8 cellular contexts compared by ENCODE assay signal in the genomic region with DNA sequence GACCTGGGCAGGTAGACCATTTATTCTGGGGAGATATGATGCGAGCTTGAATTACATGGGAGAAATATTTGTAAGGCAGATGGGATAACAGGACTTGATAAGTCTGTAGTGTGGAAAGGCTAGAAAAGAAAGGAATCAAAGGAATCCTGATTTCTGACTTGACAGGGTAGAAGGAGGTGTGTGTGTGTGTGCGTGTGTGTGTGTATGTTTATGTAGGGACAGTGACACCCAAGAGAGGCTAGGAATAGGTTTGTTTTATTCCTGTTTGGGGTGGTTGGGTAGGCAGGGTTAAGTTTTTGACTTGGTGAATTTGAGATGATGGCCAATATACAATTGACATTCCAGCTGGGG. TPM values are rescaled to one million over a fixed set of nuclear protein-coding genes. Genes with fewer than 3 reads are reported as not detected.
A peak's percentile ranks its signal among the peaks of the same experiment; 100 is the strongest.
DNase-seq lines count a peak whose midpoint lies in the region; ATAC-seq and TF ChIP-seq lines count a peak whose summit lies in the region.

No MANE protein-coding gene starts in this region.

- H3K36me3 ChIP-seq in A673 (ENCODE audit: insufficient read depth, low read length, poor library complexity, severe bottlenecking): no peaks in the 10 kb centered on the region
- H3K36me3 ChIP-seq in ascending aorta: no peaks in the 10 kb centered on the region

- no TSS peak for BruUV-seq in A673 (replicated peaks; lab: Mats Ljungman, UMichigan)

- TF ChIP-seq CTCF in A673 (conservative IDR thresholded peaks at IDR 0.05; ENCODE audit: low read depth, low read length) (no peak), ascending aorta (IDR thresholded peaks at IDR 0.05) (no peak), mesothelial cell of epicardium (IDR thresholded peaks at IDR 0.05; ENCODE audit: unreplicated experiment) (no peak)

- H3K4me1 ChIP-seq in A673 (ENCODE audit: insufficient read depth, low read length, poor library complexity, severe bottlenecking) (peaks cover 2% of the 10 kb centered on the region), ascending aorta (peaks cover 4 to 14% of the 10 kb centered on the region in 2 donors)

- H3K36me3 Mint-ChIP-seq in mesothelial cell of epicardium: no peaks in the 10 kb centered on the region

- CTCF ChIA-PET in A673 (lab: Charles Lee): no interaction called here

- H3K27ac ChIP-seq in A673 (ENCODE audit: low read depth, low read length, poor library complexity, severe bottlenecking) (no peak overlapping the region), ascending aorta (peak overlapping the region; percentile 78 to 95)

- H3K4me3 ChIP-seq in A673 (ENCODE audit: low read depth, low read length, poor library complexity, severe bottlenecking): peak overlapping the region; percentile 65
- H3K4me3 ChIP-seq in ascending aorta: peak overlapping the region; percentile 91 to 99

- intact Hi-C loops in A673 (cut with micrococcal nuclease; ENCODE audit: unreplicated experiment): no loop called here
- intact Hi-C loops in ascending aorta (cut with DNase I): loop anchor here (10.0 kb wide), 3 partner anchors 428 to 1658 kb away; no protein-coding TSS in a partner anchor

- peak overlapping the region; percentile 3 for H3K27ac Mint-ChIP-seq in mesothelial cell of epicardium

- H3K27me3 Mint-ChIP-seq in mesothelial cell of epicardium (ENCODE audit: low read depth): no peaks in the 10 kb centered on the region

- H3K4me1 Mint-ChIP-seq in mesothelial cell of epicardium: peaks cover 29% of the 10 kb centered on the region

- no peaks in the 10 kb centered on the region for H3K9me3 ChIP-seq in A673 (ENCODE audit: low read depth, low read length, poor library complexity, severe bottlenecking)
- H3K9me3 ChIP-seq in ascending aorta: no peaks in the 10 kb centered on the region

- no peaks in the 10 kb centered on the region for H3K9me3 Mint-ChIP-seq in mesothelial cell of epicardium

- no peak for DNase-seq in A673 (ENCODE audit: low spot score)
- DNase-seq in ascending aorta (ENCODE audit: low spot score in 2 of 2): no peak
- DNase-seq in mesothelial cell of epicardium (ENCODE audit: low spot score in 2 of 2, unreplicated experiment in 2 of 2): no peak
- DNase-seq in Ammon's horn (ENCODE audit: low spot score): no peak
- no peak for DNase-seq in MV-4-11 (lab: John Stamatoyannopoulos, UW)
- no peak for DNase-seq in hypothalamus (lab: John Stamatoyannopoulos, UW)
- no peak for DNase-seq in OCI-M2 (lab: John Stamatoyannopoulos, UW; ENCODE audit: unreplicated experiment)

- H3K4me3 Mint-ChIP-seq in mesothelial cell of epicardium: peak overlapping the region; percentile 76

- no peaks in the 10 kb centered on the region for H3K27me3 ChIP-seq in A673 (replicated peaks; ENCODE audit: insufficient read depth, low read depth, low read length, poor library complexity)
- no peaks in the 10 kb centered on the region for H3K27me3 ChIP-seq in ascending aorta

- POLR2A ChIA-PET in A673 (lab: Charles Lee; ENCODE audit: low non-redundant PET): no interaction called here

- peak; percentile 22 for ATAC-seq in GM21528 (IDR thresholded peaks at IDR 0.05; ENCODE audit: low FRiP score, unreplicated experiment)

RNA-seq across cellular contexts. Expression of gene HTATIP2, which starts 0.4 kb away (rescaled TPM):
- total RNA-seq in A673 (2021) (42.8 and 51.6 TPM in 2 replicates), ascending aorta (34.6 TPM), mesothelial cell of epicardium (9.8 to 11.1 TPM (median 10.8 TPM) in 3 replicates)

RNA-seq across cellular contexts. Expression of gene PRMT3, which starts 24.4 kb away (rescaled TPM):
- total RNA-seq in A673 (2021): 26.4 and 26.7 TPM in 2 replicates
- total RNA-seq in ascending aorta: 1.2 TPM
- 18.9 to 19.5 TPM (median 19.2 TPM) in 3 replicates for total RNA-seq in mesothelial cell of epicardium
